ENCODE assay signal across 22 cellular contexts in genomic region chr20:53389516-53389915, GRCh38.
"Had no signal": no experiment of that assay in that cellular context is flagged by ENCODE, and none has a peak within 500 bp of the region (broad histone marks: within the 10 kb centered on the region; RNA-seq: fewer than 3 reads in every experiment).

No MANE protein-coding gene starts in this region.

- DNase-seq: effector memory CD8-positive, alpha-beta T cell; gastrocnemius medialis; heart right ventricle; hypothalamus; kidney glomerular epithelial cell; mammary epithelial cell; mucosa of descending colon; psoas muscle; retina; right lobe of liver; stimulated activated CD4-positive, alpha-beta T cell treated with anti-CD3 and anti-CD28 coated beads, Interleukin-4, amount 100 ng/mL, for 1 hour; stimulated activated CD8-positive, alpha-beta memory T cell treated with anti-CD3 and anti-CD28 coated beads, Interleukin-4, amount 100 ng/mL, for 48 hours; stimulated activated naive CD8-positive, alpha-beta T cell treated with anti-CD3 and anti-CD28 coated beads, Interleukin-15, Interleukin-2, amounts not matched to agents 100 U/mL and 50 U/mL, for 24 hours; thyroid gland; upper lobe of right lung had no signal

- H3K36me3 ChIP-seq: esophagus muscularis mucosa, gastrocnemius medialis, heart right ventricle, neutrophil, right lobe of liver, suprapubic skin, thyroid gland, upper lobe of right lung had no signal

- H3K4me1 ChIP-seq: gastrocnemius medialis, psoas muscle, suprapubic skin, thyroid gland, upper lobe of right lung had no signal

- H3K4me3 ChIP-seq: esophagus muscularis mucosa, gastrocnemius medialis, heart right ventricle, mucosa of descending colon, psoas muscle, right lobe of liver, suprapubic skin, thyroid gland, upper lobe of right lung had no signal

- H3K36me3 Mint-ChIP-seq: natural killer cell treated with Interleukin-12 subunit alpha and Interleukin-12 subunit beta and Interleukin-15 and Interleukin-18, amount 100 ng/mL, for 72 hours; stimulated activated effector memory CD8-positive, alpha-beta T cell treated with anti-CD3 and anti-CD28 coated beads, Interleukin-12 subunit alpha, Interleukin-12 subunit beta, amount 100 ng/mL, for 72 hours had no signal

- H3K4me3 Mint-ChIP-seq: dendritic cell treated with granulocyte-macrophage colony-stimulating factor and Interleukin-4, amounts not matched to agents 40 ng/mL and 50 ng/mL, for 4 days; effector memory CD8-positive, alpha-beta T cell; natural killer cell treated with Interleukin-12 subunit alpha and Interleukin-12 subunit beta and Interleukin-15 and Interleukin-18, amount 100 ng/mL, for 72 hours; stimulated activated effector memory CD8-positive, alpha-beta T cell treated with anti-CD3 and anti-CD28 coated beads, Interleukin-12 subunit alpha, Interleukin-12 subunit beta, amount 100 ng/mL, for 72 hours had no signal

- H3K9me3 ChIP-seq: esophagus muscularis mucosa, gastrocnemius medialis, heart right ventricle, mucosa of descending colon, neutrophil, right lobe of liver, suprapubic skin, thyroid gland, upper lobe of right lung had no signal

- H3K27me3 ChIP-seq: esophagus muscularis mucosa, gastrocnemius medialis, heart right ventricle, neutrophil, right lobe of liver, suprapubic skin, thyroid gland, upper lobe of right lung had no signal

- H3K27ac ChIP-seq: epithelial cell of prostate, esophagus muscularis mucosa, gastrocnemius medialis, heart right ventricle, neutrophil, psoas muscle, right lobe of liver, suprapubic skin, thyroid gland, upper lobe of right lung had no signal

- ATAC-seq: effector memory CD8-positive, alpha-beta T cell; gastrocnemius medialis; heart right ventricle; mucosa of descending colon; natural killer cell treated with Interleukin-12 subunit alpha and Interleukin-12 subunit beta and Interleukin-15 and Interleukin-18, amount 100 ng/mL, for 72 hours; psoas muscle; right lobe of liver; stimulated activated effector memory CD8-positive, alpha-beta T cell treated with anti-CD3 and anti-CD28 coated beads, Interleukin-12 subunit alpha, Interleukin-12 subunit beta, amount 100 ng/mL, for 72 hours; stimulated activated naive CD8-positive, alpha-beta T cell treated with anti-CD3 and anti-CD28 coated beads, Interleukin-15, Interleukin-2, amounts not matched to agents 100 U/mL and 50 U/mL, for 24 hours; upper lobe of right lung had no signal

- H3K27ac Mint-ChIP-seq: dendritic cell treated with granulocyte-macrophage colony-stimulating factor and Interleukin-4, amounts not matched to agents 40 ng/mL and 50 ng/mL, for 4 days; effector memory CD8-positive, alpha-beta T cell; natural killer cell treated with Interleukin-12 subunit alpha and Interleukin-12 subunit beta and Interleukin-15 and Interleukin-18, amount 100 ng/mL, for 72 hours; stimulated activated effector memory CD8-positive, alpha-beta T cell treated with anti-CD3 and anti-CD28 coated beads, Interleukin-12 subunit alpha, Interleukin-12 subunit beta, amount 100 ng/mL, for 72 hours had no signal

- H3K9me3 Mint-ChIP-seq: dendritic cell treated with granulocyte-macrophage colony-stimulating factor and Interleukin-4, amounts not matched to agents 40 ng/mL and 50 ng/mL, for 4 days; effector memory CD8-positive, alpha-beta T cell; natural killer cell treated with Interleukin-12 subunit alpha and Interleukin-12 subunit beta and Interleukin-15 and Interleukin-18, amount 100 ng/mL, for 72 hours; stimulated activated effector memory CD8-positive, alpha-beta T cell treated with anti-CD3 and anti-CD28 coated beads, Interleukin-12 subunit alpha, Interleukin-12 subunit beta, amount 100 ng/mL, for 72 hours had no signal
